8 cellular contexts compared by ENCODE assay signal in genomic region chr1:19799233-19799876, GRCh38. TPM values are rescaled to one million over a fixed set of nuclear protein-coding genes. Genes with fewer than 3 reads are reported as not detected.
DNase-seq lines count a peak whose midpoint lies in the region; ATAC-seq, FAIRE-seq and TF ChIP-seq lines count a peak whose summit lies in the region.

No MANE protein-coding gene starts in this region.

- no peak for DNase-seq in GM12892 (ENCODE audit: insufficient read length)
- no peak for DNase-seq in Panc1 (ENCODE audit: low read depth, low spot score)
- DNase-seq in activated effector memory CD4-positive, alpha-beta T cell treated with anti-CD3 and anti-CD28 coated beads, Interleukin-2, amount 50 U/mL, for 16 hours: peak; percentile 86
- peak; percentile 82 for DNase-seq in Right ventricle myocardium superior
- peak; percentile 35 for DNase-seq in retina
- DNase-seq in NCI-H82 treated with DMSO at 0.1 percent for 48 hours (lab: John Stamatoyannopoulos, UW; ENCODE audit: unreplicated experiment): no peak
- no peak for DNase-seq in putamen (ENCODE audit: low spot score)

- TF ChIP-seq CTCF in Panc1 (IDR thresholded peaks at IDR 0.05): no peak; the same call in 1 of the 2 replicates

- no TSS peak for BruUV-seq in Panc1 (replicated peaks; lab: Mats Ljungman, UMichigan)

- CTCF ChIA-PET in Panc1 (lab: Charles Lee): no interaction called here

- intact Hi-C loops in Panc1 (cut with micrococcal nuclease; ENCODE audit: unreplicated experiment): no loop called here
- intact Hi-C loops in Right ventricle myocardium superior (cut with DNase I): no loop called here

- peak overlapping the region; percentile 54 to 59 for H3K4me3 ChIP-seq in Panc1 (ENCODE audit: low read depth in 2 of 2, low read length in 2 of 2)

- H3K9me3 ChIP-seq in Panc1 (ENCODE audit: control insufficient read depth, insufficient read depth, low read depth, low read length): no peaks in the 10 kb centered on the region

- peaks cover 5% of the 10 kb centered on the region for H3K4me1 ChIP-seq in Panc1 (ENCODE audit: control insufficient read depth, insufficient read depth, low read length)

- in situ Hi-C loops in Panc1 (cut with HindIII; ENCODE audit: low pct_unique_long_range_greater_than_20kb, low sequenced_read_pairs): no loop called here

- POLR2A ChIA-PET in Panc1 (lab: Charles Lee): no interaction called here

- ATAC-seq in HG02870 (IDR thresholded peaks at IDR 0.05; ENCODE audit: unreplicated experiment) (peak; percentile 36), Panc1 (peak; percentile 89), Right ventricle myocardium superior (ENCODE audit: poor library complexity) (peak; percentile 89)

- H3K36me3 ChIP-seq in Panc1 (ENCODE audit: control insufficient read depth, insufficient read depth, low read length): no peaks in the 10 kb centered on the region

- no peaks in the 10 kb centered on the region for H3K27me3 ChIP-seq in Panc1 (ENCODE audit: control insufficient read depth, insufficient read depth, low read length)

- peak overlapping the region; percentile 79 for H3K27ac ChIP-seq in Panc1 (ENCODE audit: low read length)

- TF ChIP-seq POLR2A in GM12892 (IDR thresholded peaks at IDR 0.05; ENCODE audit: low read depth, low read length): peak; percentile 60; the same call in 1 of the 2 replicates

- peak; percentile 9 for FAIRE-seq in GM12892 (lab: Jason Lieb, UNC)

RNA-seq across cellular contexts. Expression of gene TMCO4, which starts 0.4 kb away (rescaled TPM):
- polyA plus RNA-seq in GM12892 (2012; ENCODE audit: missing spikeins): 4.6 TPM
- total RNA-seq in Panc1 (2021; ENCODE audit: unreplicated experiment) (13.2 TPM), Right ventricle myocardium superior (8.1 TPM)
- polyA plus RNA-seq in Panc1 (2012; ENCODE audit: insufficient read length): 10.3 TPM

RNA-seq across cellular contexts. Expression of gene RNF186, which starts 15.7 kb away (rescaled TPM):
- polyA plus RNA-seq in GM12892 (2012; ENCODE audit: missing spikeins): not detected
- total RNA-seq in Panc1 (2021; ENCODE audit: unreplicated experiment): not detected
- polyA plus RNA-seq in Panc1 (2012; ENCODE audit: insufficient read length): not detected
- not detected for total RNA-seq in Right ventricle myocardium superior

Comparison
In these comparisons a context has a peak if more than half of its experiments do, and no peak if none do; other contexts are left out.
1. DNase-seq: peak in activated effector memory CD4-positive, alpha-beta T cell treated with anti-CD3 and anti-CD28 coated beads, Interleukin-2, amount 50 U/mL, for 16 hours (single experiment), Right ventricle myocardium superior (single experiment) and retina (single experiment); none in GM12892 (single experiment), Panc1 (single experiment), NCI-H82 treated with DMSO at 0.1 percent for 48 hours (single experiment) and putamen (single experiment).
2. ATAC-seq: peak in every context shown above with its lines; median percentile 89 in Panc1; 89 in Right ventricle myocardium superior; 36 in HG02870.